Comparison of ENCODE assay signal across 34 cellular contexts in the genomic region with DNA sequence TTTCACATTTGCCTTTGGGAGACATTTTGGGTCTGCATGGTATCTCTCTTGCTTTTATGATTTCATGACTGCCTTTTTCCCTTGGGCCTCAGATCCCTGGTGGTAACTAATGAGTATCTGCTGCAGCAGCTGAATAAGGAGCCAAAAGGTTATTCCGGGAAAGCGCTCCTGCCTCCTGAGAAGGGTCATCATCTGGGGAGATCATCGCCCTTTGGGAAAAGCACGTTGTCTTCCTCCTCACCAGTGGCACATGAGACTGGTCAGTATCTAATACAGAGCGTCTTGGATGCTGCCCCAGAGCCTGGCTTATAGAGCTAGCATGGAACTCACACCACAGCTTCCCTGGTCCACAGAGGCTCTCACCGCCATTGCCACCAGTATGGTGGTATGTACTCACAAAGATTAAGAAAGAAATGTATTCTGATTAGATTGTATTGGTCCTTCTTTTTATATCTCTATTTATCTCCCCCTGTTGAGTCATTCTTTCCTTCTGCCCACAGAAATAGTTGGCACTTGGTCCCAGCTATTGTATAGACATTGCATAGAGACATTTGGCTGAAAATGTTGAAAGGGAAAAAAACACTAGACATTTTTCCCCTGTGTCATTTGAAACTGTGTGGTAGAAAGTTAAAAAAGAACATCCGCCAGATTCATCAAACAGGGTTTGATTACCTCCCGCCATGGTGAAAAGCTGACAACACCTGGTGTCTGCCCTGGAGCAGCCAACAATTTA. TPM values are rescaled to one million over a fixed set of nuclear protein-coding genes. Genes with fewer than 3 reads are reported as not detected.
DNase-seq lines count a peak whose midpoint lies in the region; ATAC-seq, FAIRE-seq and TF ChIP-seq lines count a peak whose summit lies in the region.
"Had no signal": no experiment of that assay in that cellular context is flagged by ENCODE, and none has a peak within 500 bp of the region (broad histone marks: within the 10 kb centered on the region; RNA-seq: fewer than 3 reads in every experiment).

No MANE protein-coding gene starts in this region.

- H3K9ac ChIP-seq in astrocyte (ENCODE audit: low read length), result no peak overlapping the region
- H3K9ac ChIP-seq: BLaER1 treated with 17β-estradiol and CSF1 and Interleukin-3, amounts not matched to agents 10 nM and 100 nM; neural progenitor cell had no signal

- H3K27me3 ChIP-seq in astrocyte (ENCODE audit: insufficient read depth, low read length), result peaks cover 7% of the 10 kb centered on the region
- H3K27me3 ChIP-seq: neural progenitor cell, Peyer's patch, testis had no signal

- no peaks in the 10 kb centered on the region for H3K9me3 Mint-ChIP-seq in activated CD8-positive, alpha-beta memory T cell treated with anti-CD3 and anti-CD28 coated beads, Interleukin-2, amount 10 ng/mL, durations not matched to agents 7 days and 5 days (ENCODE audit: low read depth)
- no peaks in the 10 kb centered on the region for H3K9me3 Mint-ChIP-seq in astrocyte (ENCODE audit: unreplicated experiment)
- H3K9me3 Mint-ChIP-seq in glutamatergic neuron (ENCODE audit: unreplicated experiment), result peaks cover 1% of the 10 kb centered on the region
- H3K9me3 Mint-ChIP-seq: neural progenitor cell; T-helper 2 cell treated with Interferon-gamma antibody and Interleukin-4, amounts not matched to agents 5 μg/mL and 100 μg/mL, for 36 hours had no signal

- H3K27ac ChIP-seq in astrocyte (ENCODE audit: low read depth, low read length), result no peak overlapping the region
- H3K27ac ChIP-seq: BLaER1 treated with 17β-estradiol and CSF1 and Interleukin-3, amounts not matched to agents 10 nM and 100 nM; neural progenitor cell; Peyer's patch; testis; WERI-Rb-1 had no signal

- no peaks in the 10 kb centered on the region for H3K36me3 Mint-ChIP-seq in activated CD8-positive, alpha-beta memory T cell treated with anti-CD3 and anti-CD28 coated beads, Interleukin-2, amount 10 ng/mL, durations not matched to agents 7 days and 5 days
- H3K36me3 Mint-ChIP-seq in astrocyte (ENCODE audit: low read depth, unreplicated experiment) (no peaks in the 10 kb centered on the region), glutamatergic neuron (ENCODE audit: unreplicated experiment) (no peaks in the 10 kb centered on the region)
- H3K36me3 Mint-ChIP-seq: neural progenitor cell had no signal

- no peaks in the 10 kb centered on the region for H3K4me1 Mint-ChIP-seq in activated CD8-positive, alpha-beta memory T cell treated with anti-CD3 and anti-CD28 coated beads, Interleukin-2, amount 10 ng/mL, durations not matched to agents 7 days and 5 days
- H3K4me1 Mint-ChIP-seq in astrocyte (ENCODE audit: low read depth, unreplicated experiment) (no peaks in the 10 kb centered on the region), glutamatergic neuron (ENCODE audit: low read depth, unreplicated experiment) (peaks cover 16% of the 10 kb centered on the region)

- H3K9me3 ChIP-seq in astrocyte (ENCODE audit: insufficient read depth, low read depth, low read length), result no peaks in the 10 kb centered on the region
- H3K9me3 ChIP-seq: BLaER1 treated with 17β-estradiol and CSF1 and Interleukin-3, amounts not matched to agents 10 nM and 100 nM; HAP-1; Peyer's patch; testis had no signal

- no peaks in the 10 kb centered on the region for H3K36me3 ChIP-seq in astrocyte (ENCODE audit: insufficient read depth, low read length)
- H3K36me3 ChIP-seq: BLaER1 treated with 17β-estradiol and CSF1 and Interleukin-3, amounts not matched to agents 10 nM and 100 nM; HAP-1; neural progenitor cell; Peyer's patch; WERI-Rb-1 had no signal

- H3K27ac Mint-ChIP-seq in activated CD8-positive, alpha-beta memory T cell treated with anti-CD3 and anti-CD28 coated beads, Interleukin-2, amount 10 ng/mL, durations not matched to agents 7 days and 5 days, result no peak overlapping the region
- H3K27ac Mint-ChIP-seq in astrocyte (ENCODE audit: unreplicated experiment), result no peak overlapping the region
- H3K27ac Mint-ChIP-seq in glutamatergic neuron (ENCODE audit: unreplicated experiment), result no peak overlapping the region
- H3K27ac Mint-ChIP-seq: neural progenitor cell; T-helper 2 cell treated with Interferon-gamma antibody and Interleukin-4, amounts not matched to agents 5 μg/mL and 100 μg/mL, for 36 hours had no signal

- TF ChIP-seq CTCF in astrocyte (IDR thresholded peaks at IDR 0.05; ENCODE audit: insufficient read depth, low read depth, low read length) (no peak), fibroblast of the aortic adventitia (IDR thresholded peaks at IDR 0.05; ENCODE audit: insufficient read depth, low read length) (no peak), glutamatergic neuron (IDR thresholded peaks at IDR 0.05; ENCODE audit: partially characterized antibody, unreplicated experiment) (no peak)

- H3K4me1 ChIP-seq in astrocyte (ENCODE audit: insufficient read depth, low read length), result no peaks in the 10 kb centered on the region
- H3K4me1 ChIP-seq: HAP-1, Peyer's patch, testis had no signal

- no peak for FAIRE-seq in astrocyte (lab: Jason Lieb, UNC)
- FAIRE-seq: GM12891, HTR-8/SVneo, K562, small intestine had no signal

- CTCF ChIA-PET in activated CD8-positive, alpha-beta memory T cell treated with anti-CD3 and anti-CD28 coated beads, Interleukin-2, amount 10 ng/mL, durations not matched to agents 7 days and 5 days (lab: Charles Lee), result interaction anchor here (0.6 to 1.8 kb wide), 4 partner anchors 15 to 266 kb away, joined by 3 to 6 read pairs (median 4); no protein-coding TSS in a partner anchor

- H4K20me1 ChIP-seq in astrocyte (ENCODE audit: insufficient read depth, low read length), result no peaks in the 10 kb centered on the region

- no peaks in the 10 kb centered on the region for H3K79me2 ChIP-seq in astrocyte (ENCODE audit: insufficient read depth, low read length)

- no peak overlapping the region for H3K4me2 ChIP-seq in astrocyte (ENCODE audit: low read length)
- H3K4me2 ChIP-seq: BLaER1 treated with 17β-estradiol and CSF1 and Interleukin-3, amounts not matched to agents 10 nM and 100 nM; neural progenitor cell had no signal

- H3K4me3 ChIP-seq in astrocyte (ENCODE audit: insufficient read depth, low read depth, low read length) (no peak overlapping the region), fibroblast of the aortic adventitia (ENCODE audit: low read depth, low read length) (no peak overlapping the region)
- H3K4me3 ChIP-seq: BLaER1 treated with 17β-estradiol and CSF1 and Interleukin-3, amounts not matched to agents 10 nM and 100 nM; HAP-1; K562; neural progenitor cell; Peyer's patch; testis had no signal

- H3K4me3 Mint-ChIP-seq in activated CD8-positive, alpha-beta memory T cell treated with anti-CD3 and anti-CD28 coated beads, Interleukin-2, amount 10 ng/mL, durations not matched to agents 7 days and 5 days, result no peak overlapping the region
- H3K4me3 Mint-ChIP-seq in astrocyte (ENCODE audit: unreplicated experiment), result no peak overlapping the region
- no peak overlapping the region for H3K4me3 Mint-ChIP-seq in glutamatergic neuron (ENCODE audit: unreplicated experiment)
- H3K4me3 Mint-ChIP-seq: neural progenitor cell; T-helper 2 cell treated with Interferon-gamma antibody and Interleukin-4, amounts not matched to agents 5 μg/mL and 100 μg/mL, for 36 hours had no signal

- H2AFZ ChIP-seq in astrocyte (ENCODE audit: low read depth, low read length), result no peak overlapping the region
- H2AFZ ChIP-seq: neural progenitor cell had no signal

- peaks cover 21% of the 10 kb centered on the region for H3K27me3 Mint-ChIP-seq in activated CD8-positive, alpha-beta memory T cell treated with anti-CD3 and anti-CD28 coated beads, Interleukin-2, amount 10 ng/mL, durations not matched to agents 7 days and 5 days
- H3K27me3 Mint-ChIP-seq in astrocyte (ENCODE audit: low read depth, unreplicated experiment), result peaks cover 56% of the 10 kb centered on the region
- H3K27me3 Mint-ChIP-seq in glutamatergic neuron (ENCODE audit: unreplicated experiment), result peaks cover 2% of the 10 kb centered on the region

- ATAC-seq in activated CD8-positive, alpha-beta memory T cell treated with anti-CD3 and anti-CD28 coated beads, Interleukin-2, amount 10 ng/mL, durations not matched to agents 7 days and 5 days, result no peak
- ATAC-seq: K562, left lobe of liver had no signal

- DNase-seq in activated CD8-positive, alpha-beta memory T cell treated with anti-CD3 and anti-CD28 coated beads, Interleukin-2, amount 10 ng/mL, durations not matched to agents 7 days and 5 days, result peak; percentile 29
- DNase-seq in activated CD8-positive, alpha-beta memory T cell treated with anti-CD3 and anti-CD28 coated beads for 24 hours, result no peak
- peak; percentile 20 for DNase-seq in NCI-H2171 (lab: John Stamatoyannopoulos, UW)
- peak; percentile 49 for DNase-seq in astrocyte (ENCODE audit: low read depth)
- DNase-seq in fibroblast of the aortic adventitia (ENCODE audit: low read depth), result peak; percentile 78
- no peak for DNase-seq in midbrain (lab: John Stamatoyannopoulos, UW)
- DNase-seq in glutamatergic neuron, result no peak
- no peak for DNase-seq in AG20443 (ENCODE audit: low spot score)
- DNase-seq: activated CD4-positive, alpha-beta T cell treated with anti-CD3 and anti-CD28 coated beads for 48 hours; activated naive CD4-positive, alpha-beta T cell; activated T-cell treated with anti-CD3 and anti-CD28 coated beads, Interleukin-2, amount 50 U/mL, for 48 hours; DMS153; mesenchymal stem cell; NCI-H1105 treated with DMSO at 0.1 percent for 48 hours; NCI-H2029; NCI-H524 treated with DMSO at 0.1 percent for 48 hours; SHP77; small intestine; stimulated activated naive CD4-positive, alpha-beta T cell; testis; WERI-Rb-1 had no signal

RNA-seq across cellular contexts. Expression of gene TPPP3, which starts 8.4 kb away (rescaled TPM):
- total RNA-seq in activated CD8-positive, alpha-beta memory T cell treated with anti-CD3 and anti-CD28 coated beads, Interleukin-2, amount 10 ng/mL, durations not matched to agents 7 days and 5 days, result not detected
- total RNA-seq in astrocyte (0.65 and 0.75 TPM in 2 replicates), fibroblast of the aortic adventitia (ENCODE audit: low replicate concordance) (0.74 and 0.99 TPM in 2 replicates), glutamatergic neuron (ENCODE audit: unreplicated experiment) (21.7 TPM)
- total RNA-seq: MCF 10A had no signal

RNA-seq across cellular contexts. Expression of gene ZDHHC1, which starts 31.3 kb away (rescaled TPM):
- total RNA-seq in activated CD8-positive, alpha-beta memory T cell treated with anti-CD3 and anti-CD28 coated beads, Interleukin-2, amount 10 ng/mL, durations not matched to agents 7 days and 5 days, result under 1 TPM; 0.41 to 0.49 TPM
- 3.7 and 4.4 TPM in 2 replicates for total RNA-seq in astrocyte
- total RNA-seq in fibroblast of the aortic adventitia (ENCODE audit: low replicate concordance), result 7.1 and 7.6 TPM in 2 replicates
- total RNA-seq in glutamatergic neuron (ENCODE audit: unreplicated experiment), result 4.6 TPM

RNA-seq across cellular contexts. Expression of gene HSD11B2, which starts 46.0 kb away (rescaled TPM):
- under 1 TPM in 1 of 2 experiments, not detected in 1; 0.14 TPM for total RNA-seq in activated CD8-positive, alpha-beta memory T cell treated with anti-CD3 and anti-CD28 coated beads, Interleukin-2, amount 10 ng/mL, durations not matched to agents 7 days and 5 days
- total RNA-seq in astrocyte (0.14 TPM in 1 of 2 replicates, not detected in the other), fibroblast of the aortic adventitia (ENCODE audit: low replicate concordance) (not detected in 2 replicates), glutamatergic neuron (ENCODE audit: unreplicated experiment) (6.0 TPM)
- total RNA-seq: glomerular endothelial cell had no signal

RNA-seq across cellular contexts. Expression of gene LRRC36, which starts 58.3 kb away (rescaled TPM):
- 1 to 10 TPM in 1 of 2 experiments, under 1 TPM in 1; 0.45 to 1.0 TPM for total RNA-seq in activated CD8-positive, alpha-beta memory T cell treated with anti-CD3 and anti-CD28 coated beads, Interleukin-2, amount 10 ng/mL, durations not matched to agents 7 days and 5 days
- total RNA-seq in astrocyte, result not detected in 2 replicates
- not detected in 2 replicates for total RNA-seq in fibroblast of the aortic adventitia (ENCODE audit: low replicate concordance)
- total RNA-seq in glutamatergic neuron (ENCODE audit: unreplicated experiment), result not detected
- total RNA-seq: MCF 10A, ureter had no signal

RNA-seq across cellular contexts. Expression of gene KCTD19, which starts 58.4 kb away (rescaled TPM):
- 1 to 10 TPM; 1.1 to 3.3 TPM for total RNA-seq in activated CD8-positive, alpha-beta memory T cell treated with anti-CD3 and anti-CD28 coated beads, Interleukin-2, amount 10 ng/mL, durations not matched to agents 7 days and 5 days
- total RNA-seq in astrocyte, result not detected in 2 replicates
- total RNA-seq in fibroblast of the aortic adventitia (ENCODE audit: low replicate concordance), result not detected in 2 replicates
- 1.0 TPM for total RNA-seq in glutamatergic neuron (ENCODE audit: unreplicated experiment)
- total RNA-seq: chondrocyte, left lobe of liver, MCF 10A, Peyer's patch, ureter had no signal

Comparison
In these comparisons a context has a peak if more than half of its experiments do, and no peak if none do; other contexts are left out.
1. DNase-seq: peak in activated CD8-positive, alpha-beta memory T cell treated with anti-CD3 and anti-CD28 coated beads, Interleukin-2, amount 10 ng/mL, durations not matched to agents 7 days and 5 days (single experiment), NCI-H2171 (single experiment), astrocyte (single experiment) and fibroblast of the aortic adventitia (single experiment); none in activated CD8-positive, alpha-beta memory T cell treated with anti-CD3 and anti-CD28 coated beads for 24 hours (single experiment), midbrain (single experiment), glutamatergic neuron (single experiment) and AG20443 (single experiment).
2. RNA of gene TPPP3, which starts 8.4 kb away (total RNA-seq): 21.7 TPM in glutamatergic neuron (single experiment); 0.74 to 0.99 TPM in fibroblast of the aortic adventitia, 0.65 to 0.75 TPM in astrocyte and not detected in activated CD8-positive, alpha-beta memory T cell treated with anti-CD3 and anti-CD28 coated beads, Interleukin-2, amount 10 ng/mL, durations not matched to agents 7 days and 5 days; every median in the first group is over 10 times any median in the second.